9 cellular contexts compared by ENCODE assay signal in genomic region chr10:77836299-77836820, GRCh38.
A peak's percentile ranks its signal among the peaks of the same experiment; 100 is the strongest.
DNase-seq lines count a peak whose midpoint lies in the region; ATAC-seq, FAIRE-seq and TF ChIP-seq lines count a peak whose summit lies in the region.
"Had no signal": no experiment of that assay in that cellular context is flagged by ENCODE, and none has a peak within 500 bp of the region (broad histone marks: within the 10 kb centered on the region; RNA-seq: fewer than 3 reads in every experiment).

No MANE protein-coding gene starts in this region.

- H4K20me1 ChIP-seq in astrocyte (ENCODE audit: insufficient read depth, low read length) = peaks cover 25% of the 10 kb centered on the region

- FAIRE-seq in astrocyte (lab: Jason Lieb, UNC) = no peak

- H3K27me3 Mint-ChIP-seq in T-helper 2 cell treated with Interferon-gamma antibody and Interleukin-4, amounts not matched to agents 5 μg/mL and 100 μg/mL, for 36 hours (ENCODE audit: low read depth) = no peaks in the 10 kb centered on the region
- no peaks in the 10 kb centered on the region for H3K27me3 Mint-ChIP-seq in astrocyte (ENCODE audit: low read depth, unreplicated experiment)

- peaks cover 17% of the 10 kb centered on the region for H3K36me3 ChIP-seq in astrocyte (ENCODE audit: insufficient read depth, low read length)
- H3K36me3 ChIP-seq in SJCRH30 = peaks cover 10% of the 10 kb centered on the region

- H3K4me1 ChIP-seq in astrocyte (ENCODE audit: insufficient read depth, low read length) (peaks cover 21% of the 10 kb centered on the region), SJCRH30 (no peaks in the 10 kb centered on the region)

- H3K36me3 Mint-ChIP-seq in T-helper 2 cell treated with Interferon-gamma antibody and Interleukin-4, amounts not matched to agents 5 μg/mL and 100 μg/mL, for 36 hours (ENCODE audit: low read depth) = no peaks in the 10 kb centered on the region
- H3K36me3 Mint-ChIP-seq in astrocyte (ENCODE audit: low read depth, unreplicated experiment) = peaks cover 15% of the 10 kb centered on the region

- H3K27ac ChIP-seq in astrocyte (ENCODE audit: low read depth, low read length) = no peak overlapping the region
- no peak overlapping the region for H3K27ac ChIP-seq in SJCRH30

- no peaks in the 10 kb centered on the region for H3K9me3 ChIP-seq in astrocyte (ENCODE audit: insufficient read depth, low read depth, low read length)
- no peaks in the 10 kb centered on the region for H3K9me3 ChIP-seq in SJCRH30 (replicated peaks)

- no peaks in the 10 kb centered on the region for H3K79me2 ChIP-seq in astrocyte (ENCODE audit: insufficient read depth, low read length)

- peaks cover 19% of the 10 kb centered on the region for H3K4me1 Mint-ChIP-seq in T-helper 2 cell treated with Interferon-gamma antibody and Interleukin-4, amounts not matched to agents 5 μg/mL and 100 μg/mL, for 36 hours (ENCODE audit: low read depth)
- H3K4me1 Mint-ChIP-seq in astrocyte (ENCODE audit: low read depth, unreplicated experiment) = peaks cover 11% of the 10 kb centered on the region

- peak overlapping the region; percentile 96 for H3K27ac Mint-ChIP-seq in T-helper 2 cell treated with Interferon-gamma antibody and Interleukin-4, amounts not matched to agents 5 μg/mL and 100 μg/mL, for 36 hours
- peak overlapping the region; percentile 59 for H3K27ac Mint-ChIP-seq in astrocyte (ENCODE audit: unreplicated experiment)

- H3K27me3 ChIP-seq in astrocyte (ENCODE audit: insufficient read depth, low read length) = no peaks in the 10 kb centered on the region
- no peaks in the 10 kb centered on the region for H3K27me3 ChIP-seq in SJCRH30

- no peak overlapping the region for H3K9ac ChIP-seq in astrocyte (ENCODE audit: low read length)

- H3K4me3 ChIP-seq in astrocyte (ENCODE audit: insufficient read depth, low read depth, low read length) (no peak overlapping the region), SJCRH30 (no peak overlapping the region)

- peak overlapping the region; percentile 72 for H3K4me3 Mint-ChIP-seq in T-helper 2 cell treated with Interferon-gamma antibody and Interleukin-4, amounts not matched to agents 5 μg/mL and 100 μg/mL, for 36 hours
- no peak overlapping the region for H3K4me3 Mint-ChIP-seq in astrocyte (ENCODE audit: unreplicated experiment)

- no peak overlapping the region for H2AFZ ChIP-seq in astrocyte (ENCODE audit: low read depth, low read length)

- H3K4me2 ChIP-seq in astrocyte (ENCODE audit: low read length) = no peak overlapping the region

- DNase-seq in GM04503 (ENCODE audit: low read depth) = peak; percentile 59
- DNase-seq in T-helper 2 cell treated with Interferon-gamma antibody and Interleukin-4, amounts not matched to agents 5 μg/mL and 100 μg/mL, for 36 hours (ENCODE audit: low spot score) = peak; percentile 77
- DNase-seq in astrocyte (ENCODE audit: low read depth) = no peak
- DNase-seq in medulla oblongata (ENCODE audit: extremely low spot score) = peak; percentile 22
- peak; percentile 17 to 33 for DNase-seq in stimulated activated CD8-positive, alpha-beta memory T cell treated with anti-CD3 and anti-CD28 coated beads, Interleukin-4, amount 100 ng/mL, for 4 hours (ENCODE audit: low read depth in 2 of 2, low spot score in 1 of 2)
- no peak for DNase-seq in SJCRH30
- no peak for DNase-seq in iPS-NIHi7 (ENCODE audit: extremely low spot score)

- H3K9me3 Mint-ChIP-seq in T-helper 2 cell treated with Interferon-gamma antibody and Interleukin-4, amounts not matched to agents 5 μg/mL and 100 μg/mL, for 36 hours = no peaks in the 10 kb centered on the region
- H3K9me3 Mint-ChIP-seq in astrocyte (ENCODE audit: unreplicated experiment) = no peaks in the 10 kb centered on the region

- TF ChIP-seq CTCF in astrocyte (IDR thresholded peaks at IDR 0.05; ENCODE audit: insufficient read depth, low read depth, low read length) = no peak

- ATAC-seq in HG03378 (IDR thresholded peaks at IDR 0.05; ENCODE audit: unreplicated experiment) = peak; percentile 41
- ATAC-seq: HCT116 had no signal

Comparison
In these comparisons a context has a peak if more than half of its experiments do, and no peak if none do; other contexts are left out.
1. DNase-seq: peak in GM04503 (single experiment), T-helper 2 cell treated with Interferon-gamma antibody and Interleukin-4, amounts not matched to agents 5 μg/mL and 100 μg/mL, for 36 hours (single experiment), medulla oblongata (single experiment) and stimulated activated CD8-positive, alpha-beta memory T cell treated with anti-CD3 and anti-CD28 coated beads, Interleukin-4, amount 100 ng/mL, for 4 hours (2 of 2); none in astrocyte (single experiment), SJCRH30 (0 of 2) and iPS-NIHi7 (single experiment).